8 cellular contexts compared by ENCODE assay signal in the genomic region with DNA sequence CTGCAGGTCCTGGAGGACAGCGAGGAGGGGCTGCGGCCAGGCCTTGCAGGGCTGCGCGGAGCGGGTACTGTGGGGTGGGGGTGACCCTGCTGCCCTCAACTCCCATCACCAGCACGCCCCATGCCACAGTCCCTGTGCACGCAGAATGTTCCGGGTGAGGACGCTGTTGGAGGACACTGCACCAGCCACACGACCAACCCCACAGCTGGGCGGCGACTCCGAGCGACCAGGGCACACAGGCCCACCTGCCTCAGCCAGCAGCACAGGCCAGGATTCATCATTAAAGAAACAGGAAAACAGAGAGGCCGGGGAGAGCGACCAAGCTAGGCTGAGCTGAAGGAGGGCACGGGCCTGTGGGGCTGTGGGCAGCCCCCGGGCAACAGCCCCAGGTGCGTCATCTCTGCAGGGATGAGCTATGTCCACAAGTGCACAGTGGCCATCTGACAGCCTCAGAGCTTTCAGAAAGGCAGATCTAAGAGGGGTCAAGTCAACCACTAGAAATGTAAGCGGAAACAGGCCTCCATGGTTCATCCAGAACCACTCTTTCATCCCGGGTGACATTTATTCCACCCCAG. TPM values are rescaled to one million over a fixed set of nuclear protein-coding genes. Genes with fewer than 3 reads are reported as not detected.
A peak's percentile ranks its signal among the peaks of the same experiment; 100 is the strongest.
DNase-seq lines count a peak whose midpoint lies in the region; ATAC-seq and TF ChIP-seq lines count a peak whose summit lies in the region.

No MANE protein-coding gene starts in this region.

- no peak overlapping the region for H4K12ac ChIP-seq in trophoblast cell (ENCODE audit: low read depth, low read length)

- no peak overlapping the region for H2AFZ ChIP-seq in trophoblast cell (ENCODE audit: insufficient read depth, low read length, poor library complexity)

- H3K27ac ChIP-seq in RWPE1 (peak overlapping the region; percentile 95), trophoblast cell (ENCODE audit: low read depth, low read length) (no peak overlapping the region)

- H2AK5ac ChIP-seq in trophoblast cell (ENCODE audit: low read length): peak overlapping the region; percentile 49

- H3K23ac ChIP-seq in trophoblast cell (ENCODE audit: low read length): no peak overlapping the region

- DNase-seq in COLO668 (lab: John Stamatoyannopoulos, UW; ENCODE audit: unreplicated experiment) (peak; percentile 77), RWPE1 (ENCODE audit: low spot score) (peak; percentile 44), fibroblast of peridontal ligament (ENCODE audit: extremely low read depth) (peak; percentile 38), trophoblast cell (peak in 1 of 2 donors; percentile 25), HUDEP-2 (lab: John Stamatoyannopoulos, UW; ENCODE audit: unreplicated experiment in 76 of 76) (no peak), nucleus accumbens (lab: John Stamatoyannopoulos, UW) (no peak)

- peaks cover 6% of the 10 kb centered on the region for H3K9me3 ChIP-seq in trophoblast cell (ENCODE audit: insufficient read depth, low read depth, low read length)

- peak overlapping the region; percentile 19 for H3K9ac ChIP-seq in trophoblast cell (ENCODE audit: low read length)

- H2BK12ac ChIP-seq in trophoblast cell (ENCODE audit: low read length): no peak overlapping the region

- no peak overlapping the region for H3K18ac ChIP-seq in trophoblast cell (ENCODE audit: low read length)

- ATAC-seq in HG03442 (IDR thresholded peaks at IDR 0.05; ENCODE audit: unreplicated experiment): no peak
- ATAC-seq in HG02571 (IDR thresholded peaks at IDR 0.05; ENCODE audit: unreplicated experiment): no peak

- no CpG with 5 or more reads among the region's 21 CpGs for WGBS in trophoblast cell (ENCODE audit: extremely low coverage, insufficient coverage, insufficient read length)

- H3K79me1 ChIP-seq in trophoblast cell (ENCODE audit: low read length): peaks cover 5% of the 10 kb centered on the region

- no peak overlapping the region for H3K14ac ChIP-seq in trophoblast cell (ENCODE audit: low read length)

- POLR2A ChIA-PET in RWPE1 (lab: Yijun Ruan, JAX; ENCODE audit: low non-redundant PET): no interaction called here

- H3K4me1 ChIP-seq in trophoblast cell (ENCODE audit: control insufficient read depth in 1 of 2, insufficient read depth in 2 of 2, low read length in 2 of 2): peaks cover 21 to 26% of the 10 kb centered on the region in 2 experiments

- peaks cover 20% of the 10 kb centered on the region for H3K27me3 ChIP-seq in trophoblast cell (ENCODE audit: insufficient read depth, low read length)

- peak overlapping the region; percentile 39 for H3K4me3 ChIP-seq in trophoblast cell (ENCODE audit: low read depth, low read length)

- H2BK120ac ChIP-seq in trophoblast cell (ENCODE audit: insufficient read depth, low read length, poor library complexity): no peak overlapping the region

- H4K91ac ChIP-seq in trophoblast cell (ENCODE audit: low read depth, low read length): no peak overlapping the region

- H3K36me3 ChIP-seq in trophoblast cell (ENCODE audit: control insufficient read depth in 1 of 2, insufficient read depth in 2 of 2, low read length in 2 of 2): no peaks in the 10 kb centered on the region

- H4K8ac ChIP-seq in trophoblast cell (ENCODE audit: low read depth, low read length): no peak overlapping the region

- H3K4ac ChIP-seq in trophoblast cell (ENCODE audit: low read depth, low read length): no peak overlapping the region

- no peak overlapping the region for H2BK5ac ChIP-seq in trophoblast cell (ENCODE audit: low read depth, low read length, poor library complexity)

- H3K79me2 ChIP-seq in trophoblast cell (ENCODE audit: control insufficient read depth, insufficient read depth, low read length, poor library complexity): peaks cover 4% of the 10 kb centered on the region

- CTCF ChIA-PET in RWPE1 (lab: Yijun Ruan, JAX): interaction anchor here (0.7 to 1.8 kb wide), 4 partner anchors 17 to 364 kb away, joined by 3 to 6 read pairs (median 4); no protein-coding TSS in a partner anchor

- TF ChIP-seq CTCF in RWPE1 (conservative IDR thresholded peaks at IDR 0.05; ENCODE audit: low read depth): no peak

- H3K4me2 ChIP-seq in trophoblast cell (ENCODE audit: low read length): peak overlapping the region; percentile 95

RNA-seq across cellular contexts. Expression of gene GAS6, which starts 1.6 kb away (rescaled TPM):
- polyA plus RNA-seq in trophoblast cell (2013): 15.7 and 17.6 TPM in 2 replicates

Comparison
In these comparisons a context has a peak if more than half of its experiments do, and no peak if none do; other contexts are left out.
1. DNase-seq: peak in COLO668 (single experiment), RWPE1 (single experiment) and fibroblast of peridontal ligament (single experiment); none in HUDEP-2 (0 of 76) and nucleus accumbens (0 of 56).